ENCODE assay signal across 16 cellular contexts in the genomic region with DNA sequence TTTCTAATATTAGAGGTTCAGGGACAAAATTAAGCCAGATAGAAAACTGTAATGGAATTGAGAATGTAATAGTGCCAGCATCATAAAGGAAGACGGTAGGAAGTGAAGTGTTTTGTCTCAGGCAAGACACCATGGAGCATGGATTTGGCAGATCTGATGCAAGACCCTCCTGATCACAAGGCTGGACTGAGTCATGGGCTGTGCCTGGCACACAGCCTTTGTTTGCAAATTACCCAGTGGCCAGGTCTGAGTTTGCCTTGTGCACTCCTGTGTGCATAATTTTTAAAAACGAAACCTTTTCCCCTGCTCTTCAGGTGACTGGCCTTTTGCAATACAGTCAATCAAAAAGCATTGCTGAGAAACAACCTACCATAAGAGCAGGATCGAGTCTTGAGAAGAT. TPM values are rescaled to one million over a fixed set of nuclear protein-coding genes. Genes with fewer than 3 reads are reported as not detected.
A peak's percentile ranks its signal among the peaks of the same experiment; 100 is the strongest.
DNase-seq lines count a peak whose midpoint lies in the region; ATAC-seq and TF ChIP-seq lines count a peak whose summit lies in the region.
"Had no signal": no experiment of that assay in that cellular context is flagged by ENCODE, and none has a peak within 500 bp of the region (broad histone marks: within the 10 kb centered on the region; RNA-seq: fewer than 3 reads in every experiment).

No MANE protein-coding gene starts in this region.

- no peak overlapping the region for H2AFZ ChIP-seq in neural progenitor cell (replicated peaks)

- intact Hi-C loops in A673 (cut with micrococcal nuclease; ENCODE audit: unreplicated experiment) = no loop called here
- intact Hi-C loops in body of pancreas (cut with DNase I) = no loop called here

- H3K9me3 ChIP-seq in A673 (ENCODE audit: low read depth, low read length, poor library complexity, severe bottlenecking) (no peaks in the 10 kb centered on the region), MG63 (no peaks in the 10 kb centered on the region), body of pancreas (no peaks in the 10 kb centered on the region), neural progenitor cell (ENCODE audit: low read depth) (no peaks in the 10 kb centered on the region), WERI-Rb-1 (ENCODE audit: severe bottlenecking) (no peaks in the 10 kb centered on the region)
- H3K9me3 ChIP-seq in effector memory CD4-positive, alpha-beta T cell (ENCODE audit: control insufficient read depth, low read length) = no peaks in the 10 kb centered on the region
- H3K9me3 ChIP-seq: SJCRH30, transverse colon had no signal

- DNase-seq in A673 (ENCODE audit: low spot score) = peak; percentile 10
- DNase-seq in MG63 = peak; percentile 72
- peak in 2 of 4 donors; percentile 18 to 25 for DNase-seq in body of pancreas
- DNase-seq in left lobe of liver (ENCODE audit: low spot score) = peak; percentile 76
- DNase-seq in ureter (ENCODE audit: low spot score) = no peak
- DNase-seq in effector memory CD4-positive, alpha-beta T cell = no peak
- no peak for DNase-seq in neural progenitor cell (ENCODE audit: low spot score)
- DNase-seq in WERI-Rb-1 = no peak
- DNase-seq: activated naive CD4-positive, alpha-beta T cell treated with anti-CD3 and anti-CD28 coated beads, Interleukin-2, amount 50 U/mL, for 16 hours; DMS79; NCI-H1092; NCI-H524 treated with DMSO at 0.1 percent for 48 hours; SJCRH30; transverse colon had no signal

- H3K27ac ChIP-seq in A673 (ENCODE audit: low read depth, low read length, poor library complexity, severe bottlenecking) (no peak overlapping the region), body of pancreas (no peak overlapping the region), neural progenitor cell (no peak overlapping the region), WERI-Rb-1 (no peak overlapping the region)
- H3K27ac ChIP-seq in effector memory CD4-positive, alpha-beta T cell (ENCODE audit: insufficient read depth, low read length, poor library complexity, severe bottlenecking) = no peak overlapping the region
- H3K27ac ChIP-seq: SJCRH30, transverse colon had no signal

- H3F3A ChIP-seq in neural progenitor cell (ENCODE audit: low read depth) = no peaks in the 10 kb centered on the region

- BruUV-seq in A673 (replicated peaks; lab: Mats Ljungman, UMichigan) = no TSS peak

- no peak for TF ChIP-seq POLR2A in body of pancreas (IDR thresholded peaks at IDR 0.05)

- H3K4me1 ChIP-seq in A673 (ENCODE audit: insufficient read depth, low read length, poor library complexity, severe bottlenecking) (no peaks in the 10 kb centered on the region), body of pancreas (peaks cover 5% of the 10 kb centered on the region), neural progenitor cell (peaks cover 5% of the 10 kb centered on the region)
- no peaks in the 10 kb centered on the region for H3K4me1 ChIP-seq in effector memory CD4-positive, alpha-beta T cell (ENCODE audit: control insufficient read depth, insufficient read depth, low read length, poor library complexity, severe bottlenecking)
- H3K4me1 ChIP-seq: SJCRH30 had no signal

- no peaks in the 10 kb centered on the region for H3K36me3 Mint-ChIP-seq in neural progenitor cell

- TF ChIP-seq CTCF in A673 (conservative IDR thresholded peaks at IDR 0.05; ENCODE audit: low read depth, low read length) = no peak
- no peak for TF ChIP-seq CTCF in body of pancreas (IDR thresholded peaks at IDR 0.05)
- no peak for TF ChIP-seq CTCF in neural progenitor cell (IDR thresholded peaks at IDR 0.05)
- TF ChIP-seq CTCF in WERI-Rb-1 (IDR thresholded peaks at IDR 0.05; ENCODE audit: low read depth, low read length) = no peak

- 63 to 69% methylated on average over 3 of the region's 3 CpGs for WGBS in body of pancreas, 2 donors

- H3K9me3 Mint-ChIP-seq in neural progenitor cell = no peaks in the 10 kb centered on the region

- no peaks in the 10 kb centered on the region for H3K27me3 Mint-ChIP-seq in neural progenitor cell (ENCODE audit: insufficient read depth, low read depth)

- H3K4me3 Mint-ChIP-seq in neural progenitor cell = no peak overlapping the region

- ATAC-seq in body of pancreas (peak; percentile 27), left lobe of liver (peak; percentile 81)
- ATAC-seq: GM12878 had no signal

- no peak overlapping the region for H3K4me2 ChIP-seq in neural progenitor cell

- no peaks in the 10 kb centered on the region for H3K4me1 Mint-ChIP-seq in neural progenitor cell

- H4K20me1 ChIP-seq in neural progenitor cell (ENCODE audit: low read depth) = no peaks in the 10 kb centered on the region

- POLR2A ChIA-PET in A673 (lab: Charles Lee; ENCODE audit: low non-redundant PET) = no interaction called here

- no peak overlapping the region for H3K9ac ChIP-seq in neural progenitor cell

- no peaks in the 10 kb centered on the region for H3K36me3 ChIP-seq in A673 (ENCODE audit: insufficient read depth, low read length, poor library complexity, severe bottlenecking)
- no peaks in the 10 kb centered on the region for H3K36me3 ChIP-seq in MG63
- H3K36me3 ChIP-seq in body of pancreas (replicated peaks in 1 of 2; ENCODE audit: insufficient read depth in 1 of 2, low read depth in 2 of 2) = no peaks in the 10 kb centered on the region
- no peaks in the 10 kb centered on the region for H3K36me3 ChIP-seq in effector memory CD4-positive, alpha-beta T cell (ENCODE audit: control insufficient read depth, insufficient read depth, low read length)
- H3K36me3 ChIP-seq in neural progenitor cell = no peaks in the 10 kb centered on the region
- no peaks in the 10 kb centered on the region for H3K36me3 ChIP-seq in WERI-Rb-1
- H3K36me3 ChIP-seq: SJCRH30, transverse colon had no signal

- no peak overlapping the region for H3K4me3 ChIP-seq in A673 (ENCODE audit: low read depth, low read length, poor library complexity, severe bottlenecking)
- no peak overlapping the region for H3K4me3 ChIP-seq in MG63
- H3K4me3 ChIP-seq in body of pancreas = no peak overlapping the region
- no peak overlapping the region for H3K4me3 ChIP-seq in effector memory CD4-positive, alpha-beta T cell (ENCODE audit: insufficient read depth, low read depth, low read length, poor library complexity, severe bottlenecking)
- no peak overlapping the region for H3K4me3 ChIP-seq in neural progenitor cell
- no peak overlapping the region for H3K4me3 ChIP-seq in WERI-Rb-1 (ENCODE audit: low read depth, low read length)
- H3K4me3 ChIP-seq: GM12878, SJCRH30, transverse colon had no signal

- H3K27me3 ChIP-seq in A673 (replicated peaks; ENCODE audit: insufficient read depth, low read depth, low read length, poor library complexity) = no peaks in the 10 kb centered on the region
- no peaks in the 10 kb centered on the region for H3K27me3 ChIP-seq in MG63
- H3K27me3 ChIP-seq in body of pancreas = no peaks in the 10 kb centered on the region
- H3K27me3 ChIP-seq in effector memory CD4-positive, alpha-beta T cell (replicated peaks; ENCODE audit: control insufficient read depth, insufficient read depth, low read length, poor library complexity, severe bottlenecking) = no peaks in the 10 kb centered on the region
- no peaks in the 10 kb centered on the region for H3K27me3 ChIP-seq in neural progenitor cell
- no peaks in the 10 kb centered on the region for H3K27me3 ChIP-seq in WERI-Rb-1 (ENCODE audit: insufficient read depth, low read depth, severe bottlenecking)
- H3K27me3 ChIP-seq: SJCRH30, transverse colon had no signal

- no peaks in the 10 kb centered on the region for H3K79me2 ChIP-seq in neural progenitor cell (ENCODE audit: low read depth)

- CTCF ChIA-PET in A673 (lab: Charles Lee) = no interaction called here

- no peak overlapping the region for H3K27ac Mint-ChIP-seq in neural progenitor cell

RNA-seq across cellular contexts. Expression of a gene that starts 2.0 kb away (rescaled TPM):
- total RNA-seq in A673 (2021) (not detected in 2 replicates), body of pancreas (not detected), left lobe of liver (0.91 TPM), ureter (not detected), neural progenitor cell (ENCODE audit: low replicate concordance) (not detected in 2 replicates)
- not detected in 2 replicates for total RNA-seq in MG63 (2014; rRNA removed; shearing (Covaris generic); ENCODE audit: low replicate concordance)
- total RNA-seq: chondrocyte, GM12878, SJCRH30, transverse colon had no signal

Comparison
In these comparisons a context has a peak if more than half of its experiments do, and no peak if none do; other contexts are left out.
1. DNase-seq: peak in A673 (single experiment), MG63 (single experiment) and left lobe of liver (single experiment); none in ureter (single experiment), effector memory CD4-positive, alpha-beta T cell (0 of 3), neural progenitor cell (single experiment) and WERI-Rb-1 (single experiment).